1 cellular context compared by ENCODE assay signal in genomic region chr2:135742307-135742838, GRCh38.
TF ChIP-seq lines count a peak whose summit lies in the region.

No MANE protein-coding gene starts in this region.

TF ChIP-seq in A549, 52 proteins besides CTCF, POLR2A, EP300 and RAD21 (continued from another document):
- TF ChIP-seq EHMT2 (IDR thresholded peaks at IDR 0.05; ENCODE audit: low read depth): no peak
